Comparison of ENCODE assay signal across 12 cellular contexts in genomic region chr3:71509024-71509423, GRCh38.
"Had no signal": no experiment of that assay in that cellular context is flagged by ENCODE, and none has a peak within 500 bp of the region (broad histone marks: within the 10 kb centered on the region; RNA-seq: fewer than 3 reads in every experiment).

No MANE protein-coding gene starts in this region.

- H3K27me3 Mint-ChIP-seq: central memory CD8-positive, alpha-beta T cell had no signal

- H3K36me3 ChIP-seq: thyroid gland had no signal

- H3K27me3 ChIP-seq: body of pancreas, thyroid gland had no signal

- ATAC-seq: activated T-cell treated with anti-CD3 and anti-CD28 coated beads, Interleukin-2, amount 50 U/mL, for 72 hours; body of pancreas; left ventricle myocardium superior had no signal

- H3K27ac ChIP-seq: body of pancreas, thyroid gland had no signal

- H3K27ac Mint-ChIP-seq: activated CD4-positive, alpha-beta memory T cell treated with anti-CD3 and anti-CD28 coated beads for 36 hours; activated T-cell treated with anti-CD3 and anti-CD28 coated beads, Interleukin-2, amount 50 U/mL, for 72 hours had no signal

- H3K9me3 ChIP-seq: body of pancreas, thyroid gland had no signal

- H3K9me3 Mint-ChIP-seq: activated CD4-positive, alpha-beta memory T cell treated with anti-CD3 and anti-CD28 coated beads for 36 hours; activated T-cell treated with anti-CD3 and anti-CD28 coated beads, Interleukin-2, amount 50 U/mL, for 72 hours; central memory CD8-positive, alpha-beta T cell had no signal

- H3K4me3 Mint-ChIP-seq: activated CD4-positive, alpha-beta memory T cell treated with anti-CD3 and anti-CD28 coated beads for 36 hours; activated T-cell treated with anti-CD3 and anti-CD28 coated beads, Interleukin-2, amount 50 U/mL, for 72 hours; central memory CD8-positive, alpha-beta T cell had no signal

- H3K4me3 ChIP-seq: body of pancreas, skin epidermis, thyroid gland had no signal

- DNase-seq: activated CD4-positive, alpha-beta memory T cell treated with anti-CD3 and anti-CD28 coated beads for 36 hours; activated CD4-positive, alpha-beta T cell treated with anti-CD3 and anti-CD28 coated beads for 1 hour; activated gamma-delta T cell treated with Interleukin-2 at 50 U/mL for 16 hours; activated T-cell treated with anti-CD3 and anti-CD28 coated beads, Interleukin-2, amount 50 U/mL, for 72 hours; body of pancreas; cortex of kidney; effector memory CD4-positive, alpha-beta T cell; left ventricle myocardium superior; T-helper 9 cell; thyroid gland had no signal
